Comparison of ENCODE assay signal across 10 cellular contexts in the genomic region with DNA sequence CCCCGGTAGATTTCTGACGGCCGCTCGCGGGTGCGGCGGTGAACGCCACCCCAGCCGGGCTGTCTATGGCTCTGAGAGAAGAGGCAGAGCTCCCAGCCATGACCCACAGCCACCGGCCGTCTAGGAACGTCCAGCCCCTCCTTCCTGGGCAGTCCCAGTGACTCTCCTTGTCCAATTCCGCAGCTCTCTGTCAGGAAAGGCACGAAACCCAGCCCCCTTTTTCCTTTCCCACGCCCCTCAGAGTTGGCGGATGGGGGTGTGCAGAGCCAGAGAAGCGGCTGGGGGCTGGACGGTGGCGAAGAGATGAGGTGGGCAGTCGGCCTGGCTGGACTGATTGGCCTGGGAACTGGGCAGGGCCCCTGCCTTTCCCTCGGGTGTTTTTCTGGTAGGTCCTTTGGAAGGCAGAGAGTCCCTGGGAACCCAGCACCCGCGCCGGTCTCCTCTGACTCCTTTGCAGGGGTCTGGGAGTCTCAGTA. TPM values are rescaled to one million over a fixed set of nuclear protein-coding genes. Genes with fewer than 3 reads are reported as not detected.
DNase-seq lines count a peak whose midpoint lies in the region; ATAC-seq and TF ChIP-seq lines count a peak whose summit lies in the region.
"Had no signal": no experiment of that assay in that cellular context is flagged by ENCODE, and none has a peak within 500 bp of the region (broad histone marks: within the 10 kb centered on the region; RNA-seq: fewer than 3 reads in every experiment).

No MANE protein-coding gene starts in this region.

- TF ChIP-seq EP300 in sigmoid colon (IDR thresholded peaks at IDR 0.05), result no peak

- H3K9ac ChIP-seq in iPS-15b (ENCODE audit: low read depth, low read length), result no peak overlapping the region

- intact Hi-C loops in sigmoid colon (cut with DNase I), result loop anchor here (1.0 to 10.0 kb wide), 4 partner anchors 42 to 311 kb away; a partner anchor contains a TSS

- H3K27ac ChIP-seq in SJSA1 (no peak overlapping the region), sigmoid colon (peak overlapping the region in 2 of 4 donors; percentile 73 to 94)

- no peaks in the 10 kb centered on the region for H3K9me3 ChIP-seq in SJSA1 (replicated peaks)
- H3K9me3 ChIP-seq in iPS-15b (ENCODE audit: control insufficient read depth, insufficient read depth, low read length), result no peaks in the 10 kb centered on the region
- no peaks in the 10 kb centered on the region for H3K9me3 ChIP-seq in sigmoid colon
- H3K9me3 ChIP-seq: uterus had no signal

- no peak for TF ChIP-seq POLR2A in sigmoid colon (IDR thresholded peaks at IDR 0.05)

- DNase-seq in GM10266 (ENCODE audit: extremely low spot score) (peak; percentile 35), SJSA1 (ENCODE audit: low read depth in 1 of 2, low spot score in 2 of 2) (peak in 1 of 2 experiments; percentile 38), sigmoid colon (peak; percentile 64), GM20000 (ENCODE audit: low spot score) (no peak), Kasumi-1 (lab: John Stamatoyannopoulos, UW) (no peak), SW480 (ENCODE audit: low spot score) (no peak)
- DNase-seq: SHP77 treated with DMSO at 0.1 percent for 48 hours had no signal

- no peaks in the 10 kb centered on the region for H3K36me3 ChIP-seq in SJSA1
- H3K36me3 ChIP-seq in iPS-15b (ENCODE audit: control insufficient read depth, insufficient read depth, low read length), result no peaks in the 10 kb centered on the region
- H3K36me3 ChIP-seq in sigmoid colon, result no peaks in the 10 kb centered on the region
- H3K36me3 ChIP-seq: uterus had no signal

- peaks cover 11% of the 10 kb centered on the region for H3K4me1 ChIP-seq in SJSA1 (replicated peaks)
- no peaks in the 10 kb centered on the region for H3K4me1 ChIP-seq in iPS-15b (ENCODE audit: control insufficient read depth, insufficient read depth, low read length)
- peaks cover 0 to 23% (median 20%) of the 10 kb centered on the region in 4 donors for H3K4me1 ChIP-seq in sigmoid colon

- 23 to 26% methylated on average over 24 of the region's 24 CpGs for WGBS in sigmoid colon, 2 donors

- no peak for ATAC-seq in HG03521 (IDR thresholded peaks at IDR 0.05; ENCODE audit: unreplicated experiment)

- peaks cover 26% of the 10 kb centered on the region for H3K27me3 ChIP-seq in SJSA1 (replicated peaks)
- peaks cover 86% of the 10 kb centered on the region for H3K27me3 ChIP-seq in iPS-15b (ENCODE audit: control insufficient read depth, insufficient read depth, low read length)
- H3K27me3 ChIP-seq in sigmoid colon, result no peaks in the 10 kb centered on the region
- H3K27me3 ChIP-seq: uterus had no signal

- TF ChIP-seq CTCF in GM10266 (IDR thresholded peaks at IDR 0.05; ENCODE audit: control insufficient read depth, insufficient read depth, low read depth, missing control alignments), result no peak
- no peak for TF ChIP-seq CTCF in sigmoid colon (IDR thresholded peaks at IDR 0.05)
- TF ChIP-seq CTCF in GM20000 (IDR thresholded peaks at IDR 0.05; ENCODE audit: extremely low read depth, missing control alignments), result no peak

- H3K4me3 ChIP-seq in SJSA1 (peak overlapping the region; percentile 44), iPS-15b (ENCODE audit: low read depth, low read length) (peak overlapping the region; percentile 41), sigmoid colon (peak overlapping the region; percentile 39 to 72 (median 70))

RNA-seq across cellular contexts. Expression of a gene that starts 1.5 kb away (rescaled TPM):
- 4.0 and 4.4 TPM in 2 replicates for total RNA-seq in SJSA1 (2014; rRNA removed; shearing (Covaris generic))
- total RNA-seq in sigmoid colon, result 10 to 100 TPM; 14.8 to 37.5 (median 30.8) TPM
- polyA plus RNA-seq in sigmoid colon, result 1 to 10 TPM; 1.2 to 4.6 (median 1.2) TPM

RNA-seq across cellular contexts. Expression of a gene that starts 30.0 kb away (rescaled TPM):
- total RNA-seq in SJSA1 (2014; rRNA removed; shearing (Covaris generic)), result 161 and 211 TPM in 2 replicates
- total RNA-seq in sigmoid colon, result 100 to 1,000 TPM; 105 to 131 (median 122) TPM
- polyA plus RNA-seq in sigmoid colon, result 100 to 1,000 TPM; 103 to 121 (median 112) TPM

RNA-seq across cellular contexts. Expression of a gene that starts 41.6 kb away (rescaled TPM):
- 218 and 228 TPM in 2 replicates for total RNA-seq in SJSA1 (2014; rRNA removed; shearing (Covaris generic))
- total RNA-seq in sigmoid colon, result 10 to 100 TPM; 53.2 to 69.8 (median 65.2) TPM
- 100 to 1,000 TPM in 1 of 3 donors, 10 to 100 TPM in 2; 33.6 to 152 (median 47.6) TPM for polyA plus RNA-seq in sigmoid colon

Comparison
In these comparisons a context has a peak if more than half of its experiments do, and no peak if none do; other contexts are left out.
1. DNase-seq: peak in GM10266 (single experiment) and sigmoid colon (single experiment); none in GM20000 (single experiment), Kasumi-1 (0 of 2) and SW480 (single experiment).
2. Peak in every context shown above with its lines, with median percentiles within 50 percentile points of each other: H3K4me3 ChIP-seq.